ENCODE assay signal across 16 cellular contexts in genomic region chr6:53417141-53417540, GRCh38.
A peak's percentile ranks its signal among the peaks of the same experiment; 100 is the strongest.
DNase-seq lines count a peak whose midpoint lies in the region; ATAC-seq and TF ChIP-seq lines count a peak whose summit lies in the region.
"Had no signal": no experiment of that assay in that cellular context is flagged by ENCODE, and none has a peak within 500 bp of the region (broad histone marks: within the 10 kb centered on the region; RNA-seq: fewer than 3 reads in every experiment).

No MANE protein-coding gene starts in this region.

- H3K4me1 Mint-ChIP-seq in neural crest cell, result no peaks in the 10 kb centered on the region

- no peak overlapping the region for H3K4me3 Mint-ChIP-seq in neural crest cell
- H3K4me3 Mint-ChIP-seq: CD14-positive monocyte had no signal

- no peaks in the 10 kb centered on the region for H3K36me3 Mint-ChIP-seq in neural crest cell (ENCODE audit: low read depth)
- H3K36me3 Mint-ChIP-seq: CD14-positive monocyte had no signal

- H4K20me1 ChIP-seq in Loucy (ENCODE audit: insufficient read depth, low read length, poor library complexity, severe bottlenecking), result no peaks in the 10 kb centered on the region

- peaks cover 5% of the 10 kb centered on the region for H3K9me3 Mint-ChIP-seq in neural crest cell
- H3K9me3 Mint-ChIP-seq: CD14-positive monocyte had no signal

- TF ChIP-seq CTCF in GM12864 (IDR thresholded peaks at IDR 0.05; ENCODE audit: low read depth, low read length, missing control alignments) (peak; percentile 18), Loucy (conservative IDR thresholded peaks at IDR 0.05; ENCODE audit: low read length) (peak; percentile 41), cardiac fibroblast (IDR thresholded peaks at IDR 0.05; ENCODE audit: low read depth, low read length) (peak; percentile 4), neural crest cell (conservative IDR thresholded peaks at IDR 0.05) (peak; percentile 29), RWPE1 (conservative IDR thresholded peaks at IDR 0.05; ENCODE audit: low read depth) (no peak)

- H3F3A ChIP-seq in Loucy (ENCODE audit: low read depth), result no peaks in the 10 kb centered on the region

- CTCF ChIA-PET in RWPE1 (lab: Yijun Ruan, JAX), result no interaction called here

- H2AFZ ChIP-seq in Loucy (ENCODE audit: low read length), result no peak overlapping the region

- H3K4me3 ChIP-seq in GM12864 (ENCODE audit: low read depth, low read length) (no peak overlapping the region), Loucy (ENCODE audit: low read length, poor library complexity, severe bottlenecking) (no peak overlapping the region), cardiac fibroblast (replicated peaks in 1 of 2; ENCODE audit: low read depth in 2 of 2, low read length in 2 of 2) (no peak overlapping the region)

- no peaks in the 10 kb centered on the region for H3K9me3 ChIP-seq in Loucy (ENCODE audit: insufficient read depth, low read depth, low read length)

- H3K4me1 ChIP-seq in Loucy (ENCODE audit: insufficient read depth, low read length, poor library complexity, severe bottlenecking), result no peaks in the 10 kb centered on the region

- no peaks in the 10 kb centered on the region for H3K36me3 ChIP-seq in Loucy (ENCODE audit: insufficient read depth, low read length)

- ATAC-seq in GM21381 (IDR thresholded peaks at IDR 0.05; ENCODE audit: unreplicated experiment), result no peak

- no peaks in the 10 kb centered on the region for H3K27me3 Mint-ChIP-seq in neural crest cell (ENCODE audit: low read depth)

- DNase-seq in GM12864 (ENCODE audit: low read depth) (no peak), cardiac fibroblast (ENCODE audit: low read depth in 2 of 2) (no peak), neural crest cell (ENCODE audit: low read depth, low spot score) (no peak), RWPE1 (ENCODE audit: low spot score) (no peak), MV-4-11 (lab: John Stamatoyannopoulos, UW) (no peak)
- DNase-seq in activated naive CD4-positive, alpha-beta T cell treated with Interleukin-2 at 50 U/mL for 16 hours, result no peak
- DNase-seq: COR-L47, DMS153, H7, NCI-H1436, NCI-H2029, NCI-H510A, SHP77 treated with DMSO at 0.1 percent for 48 hours had no signal

- no peaks in the 10 kb centered on the region for H3K9me2 ChIP-seq in Loucy (replicated peaks; ENCODE audit: low read depth, low read length)

- no peak overlapping the region for H3K27ac ChIP-seq in RWPE1

- POLR2A ChIA-PET in RWPE1 (lab: Yijun Ruan, JAX; ENCODE audit: low non-redundant PET), result no interaction called here

- H3K9ac ChIP-seq in Loucy (ENCODE audit: low read depth, low read length, poor library complexity, severe bottlenecking), result no peak overlapping the region

- H3K79me2 ChIP-seq in Loucy (ENCODE audit: insufficient read depth, low read length), result no peaks in the 10 kb centered on the region

- no peak overlapping the region for H3K4me2 ChIP-seq in Loucy (ENCODE audit: low read depth, low read length, poor library complexity, severe bottlenecking)

- no peaks in the 10 kb centered on the region for H3K27me3 ChIP-seq in Loucy (ENCODE audit: insufficient read depth, low read length, poor library complexity, severe bottlenecking)

- H3K27ac Mint-ChIP-seq in neural crest cell (ENCODE audit: unreplicated experiment), result no peak overlapping the region
- H3K27ac Mint-ChIP-seq: CD14-positive monocyte had no signal
